In the genomic region with DNA sequence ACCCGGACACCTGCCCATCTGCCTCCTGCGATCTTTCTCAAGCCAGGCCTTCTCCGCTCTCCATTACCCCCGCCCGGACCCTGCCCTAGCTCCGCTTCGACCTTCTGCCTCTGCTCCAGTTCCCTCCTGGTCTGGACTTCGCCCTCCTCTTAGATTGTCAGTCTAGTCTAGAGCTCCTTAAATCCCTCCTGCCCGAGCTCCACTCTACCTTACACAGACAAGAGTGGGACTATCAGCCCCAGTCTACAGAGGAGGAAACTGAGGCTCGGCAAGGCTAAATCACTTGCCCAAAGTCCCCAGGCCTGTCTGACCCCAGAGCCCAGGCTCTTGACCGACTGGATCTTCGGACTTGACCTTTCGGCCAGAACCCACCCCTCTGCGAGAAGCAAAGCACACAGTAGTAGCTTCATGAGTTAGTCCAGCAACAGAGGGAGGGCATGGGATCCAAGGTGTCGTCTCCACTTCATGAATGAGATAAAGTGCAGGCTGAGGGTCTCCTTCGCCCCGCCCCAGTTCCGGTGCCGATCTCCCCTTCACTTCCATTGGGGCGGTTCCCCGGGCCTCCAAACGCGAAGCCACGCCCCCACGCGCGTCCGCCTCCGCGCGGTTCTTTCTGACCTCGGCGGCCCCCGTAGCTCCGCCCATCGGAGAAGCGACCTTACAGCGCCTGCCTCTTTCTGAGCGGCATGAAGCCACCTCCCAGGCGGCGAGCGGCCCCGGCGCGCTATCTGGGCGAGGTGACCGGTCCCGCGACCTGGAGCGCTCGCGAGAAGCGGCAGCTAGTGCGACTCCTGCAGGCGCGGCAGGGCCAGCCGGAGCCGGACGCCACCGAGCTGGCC, we compare ENCODE assay signal across 8 cellular contexts. TPM values are rescaled to one million over a fixed set of nuclear protein-coding genes. Genes with fewer than 3 reads are reported as not detected.
DNase-seq lines count a peak whose midpoint lies in the region; ATAC-seq and TF ChIP-seq lines count a peak whose summit lies in the region.

A gene with protein sequence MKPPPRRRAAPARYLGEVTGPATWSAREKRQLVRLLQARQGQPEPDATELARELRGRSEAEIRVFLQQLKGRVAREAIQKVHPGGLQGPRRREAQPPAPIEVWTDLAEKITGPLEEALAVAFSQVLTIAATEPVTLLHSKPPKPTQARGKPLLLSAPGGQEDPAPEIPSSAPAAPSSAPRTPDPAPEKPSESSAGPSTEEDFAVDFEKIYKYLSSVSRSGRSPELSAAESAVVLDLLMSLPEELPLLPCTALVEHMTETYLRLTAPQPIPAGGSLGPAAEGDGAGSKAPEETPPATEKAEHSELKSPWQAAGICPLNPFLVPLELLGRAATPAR (plus strand): TSS at position 658 of the 839 bp plus-strand sequence. CDS start 29 bp downstream, at position 687.

- peak within 1 kb of the TSS; percentile 89 for H3K27ac ChIP-seq in right cardiac atrium (ENCODE audit: low read length)
- peak within 1 kb of the TSS; percentile 88 for H3K27ac ChIP-seq in rectal smooth muscle tissue (ENCODE audit: low read depth, low read length)
- peak within 1 kb of the TSS in 1 of 2 donors; percentile 72 for H3K27ac ChIP-seq in aorta (ENCODE audit: low read depth in 1 of 2, low read length in 2 of 2)

- H3K4me3 ChIP-seq in right cardiac atrium (ENCODE audit: low read length) (peak within 1 kb of the TSS; percentile 89), rectal smooth muscle tissue (ENCODE audit: low read length) (peak within 1 kb of the TSS; percentile 78), aorta (ENCODE audit: low read length in 2 of 2) (peak within 1 kb of the TSS; percentile 43 to 59)

- 8% methylated on average over 60 of the region's 60 CpGs for WGBS in right cardiac atrium
- 7 to 9% methylated on average over 55 to 60 of the region's 60 CpGs for WGBS in aorta, 2 donors

- no peak within 1 kb of the TSS for H3K9ac ChIP-seq in rectal smooth muscle tissue (ENCODE audit: low read length)

- DNase-seq in GM13976 (ENCODE audit: low spot score) (peak; percentile 93), NCI-H187 treated with DMSO at 0.1 percent for 48 hours (lab: John Stamatoyannopoulos, UW) (peak; percentile 22), anterior cingulate cortex (lab: John Stamatoyannopoulos, UW) (peak; percentile 65 to 97 (median 92)), right cardiac atrium (peak; percentile 98 to 99 (median 99)), aorta (peak; percentile 98 to 99)

- H3K9me3 ChIP-seq in right cardiac atrium (ENCODE audit: control insufficient read depth, low read length): no peaks in the 10 kb centered on the region
- no peaks in the 10 kb centered on the region for H3K9me3 ChIP-seq in aorta (ENCODE audit: control insufficient read depth, low read length)

- H3K36me3 ChIP-seq in rectal smooth muscle tissue (ENCODE audit: control insufficient read depth, insufficient read depth, low read length) (peaks cover 8% of the 10 kb centered on the region), aorta (ENCODE audit: control insufficient read depth in 1 of 2, insufficient read depth in 2 of 2, low read length in 1 of 2) (no peaks in the 10 kb centered on the region)

- H3K4me1 ChIP-seq in right cardiac atrium (ENCODE audit: control insufficient read depth, insufficient read depth, low read length) (peaks cover 2% of the 10 kb centered on the region), rectal smooth muscle tissue (ENCODE audit: control insufficient read depth, insufficient read depth, low read length) (peaks cover 30% of the 10 kb centered on the region), aorta (ENCODE audit: control insufficient read depth in 1 of 2, insufficient read depth in 2 of 2, low read length in 2 of 2) (no peaks in the 10 kb centered on the region)

- in situ Hi-C loops in GM13976 (cut with MboI; ENCODE audit: low sequenced_read_pairs, unreplicated experiment): no loop called here

- intact Hi-C loops in T-helper 2 cell treated with Interferon-gamma antibody and Interleukin-4, amounts not matched to agents 100 ng/mL and 5 ng/mL, for 36 hours (cut with micrococcal nuclease): loop anchor here (1.0 to 10.0 kb wide), 5 partner anchors 17 to 1875 kb away; a partner anchor contains a TSS
- intact Hi-C loops in right cardiac atrium (cut with DNase I): no loop called here
- intact Hi-C loops in aorta (cut with DNase I): loop anchor here in 1 of 2 donors (1.0 kb wide), 1 partner anchor 17 kb away; a partner anchor contains a TSS

- ATAC-seq in HG02885 (IDR thresholded peaks at IDR 0.05; ENCODE audit: poor library complexity, unreplicated experiment) (peak; percentile 59), right cardiac atrium (peak; percentile 73 to 76), aorta (ENCODE audit: low FRiP score) (peak; percentile 88)

- H3K27me3 ChIP-seq in right cardiac atrium (ENCODE audit: control insufficient read depth, insufficient read depth): no peaks in the 10 kb centered on the region
- peaks cover 28% of the 10 kb centered on the region for H3K27me3 ChIP-seq in rectal smooth muscle tissue (ENCODE audit: control insufficient read depth, insufficient read depth, low read length)
- H3K27me3 ChIP-seq in aorta (ENCODE audit: control insufficient read depth in 1 of 2, insufficient read depth in 2 of 2, low read length in 1 of 2): no peaks in the 10 kb centered on the region

- no peak for TF ChIP-seq CTCF in GM13976 (IDR thresholded peaks at IDR 0.05; ENCODE audit: borderline replicate concordance, control extremely low read depth, extremely low read depth, insufficient read depth, missing control alignments)

RNA-seq across cellular contexts. Expression of the gene that starts here (rescaled TPM):
- 16.0 and 21.4 TPM in 2 replicates for total RNA-seq in T-helper 2 cell treated with Interferon-gamma antibody and Interleukin-4, amounts not matched to agents 100 ng/mL and 5 ng/mL, for 36 hours
- total RNA-seq in right cardiac atrium (10 to 100 TPM in 3 of 4 donors, 1 to 10 TPM in 1; 9.6 to 14.4 (median 11.0) TPM), aorta (10 to 100 TPM; 20.0 to 26.6 TPM)
- polyA plus RNA-seq in right cardiac atrium (12.2 TPM), aorta (10 to 100 TPM; 12.0 to 22.6 TPM)

Comparison
In these comparisons a context has a peak if more than half of its experiments do, and no peak if none do; other contexts are left out.
1. DNase-seq: peak in every context shown above with its lines; median percentile 99 in right cardiac atrium; 98 in aorta; 93 in GM13976; 92 in anterior cingulate cortex; 22 in NCI-H187 treated with DMSO at 0.1 percent for 48 hours.